Comparison of ENCODE assay signal across 8 cellular contexts in the genomic region with DNA sequence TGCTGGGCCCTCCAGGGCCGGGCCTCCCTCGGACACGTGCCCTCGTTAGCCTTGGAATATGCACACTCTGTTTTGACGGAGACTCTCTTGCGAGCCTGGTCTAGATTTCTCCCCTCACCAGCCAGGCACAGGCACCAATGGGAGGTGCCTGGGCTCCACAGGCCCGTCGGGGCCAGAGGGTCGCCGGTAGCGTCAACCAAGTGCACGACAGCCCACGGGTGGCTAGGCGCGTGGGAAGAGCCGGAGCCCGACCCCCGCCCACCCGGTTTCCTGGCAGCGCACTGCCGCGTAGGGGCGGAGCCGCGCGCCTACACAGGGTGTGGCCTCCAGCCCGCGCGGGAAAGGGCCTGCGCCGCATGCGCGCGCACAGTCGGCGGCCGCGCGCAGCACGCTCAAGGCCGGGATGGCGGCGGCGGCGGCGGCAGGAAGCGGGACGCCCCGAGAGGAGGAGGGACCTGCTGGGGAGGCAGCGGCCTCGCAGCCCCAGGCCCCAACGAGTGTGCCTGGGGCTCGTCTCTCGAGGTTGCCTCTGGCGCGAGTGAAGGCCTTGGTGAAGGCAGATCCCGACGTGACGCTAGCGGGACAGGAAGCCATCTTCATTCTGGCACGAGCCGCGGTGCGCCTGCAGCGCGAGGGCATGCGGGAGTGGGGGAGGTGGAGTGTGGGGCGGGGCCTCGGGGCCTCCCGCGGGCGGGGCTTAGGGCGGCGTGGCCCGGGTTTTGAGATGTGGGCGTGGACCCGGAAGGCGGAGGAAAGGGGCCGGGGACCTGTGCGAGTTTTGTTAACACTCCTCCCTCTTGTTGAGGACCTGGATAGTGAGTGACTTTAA. TPM values are rescaled to one million over a fixed set of nuclear protein-coding genes. Genes with fewer than 3 reads are reported as not detected.
DNase-seq lines count a peak whose midpoint lies in the region; ATAC-seq and TF ChIP-seq lines count a peak whose summit lies in the region.

Gene POLE4 (plus strand): TSS at position 367 of the 829 bp plus-strand sequence. CDS start 37 bp downstream, at position 404.

- no peaks in the 10 kb centered on the region for H3K36me3 ChIP-seq in hepatocyte (replicated peaks; ENCODE audit: insufficient read depth, low read depth)
- no peaks in the 10 kb centered on the region for H3K36me3 ChIP-seq in aorta (ENCODE audit: control insufficient read depth in 1 of 2, insufficient read depth in 2 of 2, low read length in 1 of 2)

- intact Hi-C loops in aorta (cut with DNase I) = no loop called here

- no peaks in the 10 kb centered on the region for H3K4me1 ChIP-seq in hepatocyte (ENCODE audit: insufficient read depth)
- H3K4me1 ChIP-seq in aorta (ENCODE audit: control insufficient read depth in 1 of 2, insufficient read depth in 2 of 2, low read length in 2 of 2) = no peaks in the 10 kb centered on the region

- ATAC-seq in GM18511 (IDR thresholded peaks at IDR 0.05; ENCODE audit: unreplicated experiment) (peak; percentile 92), HG02981 (IDR thresholded peaks at IDR 0.05; ENCODE audit: unreplicated experiment) (peak; percentile 90), aorta (ENCODE audit: low FRiP score) (peak; percentile 99)

- H2AFZ ChIP-seq in hepatocyte = peak within 1 kb of the TSS; percentile 85

- DNase-seq in NCI-H2029 (lab: John Stamatoyannopoulos, UW) (peak; percentile 78), T-helper 9 cell (peak; percentile 87), astrocyte of the cerebellum (ENCODE audit: low read depth) (peak; percentile 53), hepatocyte (ENCODE audit: low spot score) (peak; percentile 95), renal cortical epithelial cell (ENCODE audit: low read depth) (peak; percentile 53), aorta (peak; percentile 96 to 99)

- WGBS in hepatocyte (ENCODE audit: low lambda C conversion rate, missing lambda C conversion rate) = 3% methylated on average over 66 of the region's 80 CpGs
- WGBS in aorta, 2 donors = 0 to 1% methylated on average over 72 to 80 of the region's 80 CpGs

- H4K20me1 ChIP-seq in hepatocyte (ENCODE audit: insufficient read depth, poor library complexity, severe bottlenecking) = no peaks in the 10 kb centered on the region

- H3K4me3 ChIP-seq in astrocyte of the cerebellum (ENCODE audit: low read depth, low read length) (peak within 1 kb of the TSS; percentile 56), hepatocyte (peak within 1 kb of the TSS; percentile 87), aorta (ENCODE audit: low read length in 2 of 2) (peak within 1 kb of the TSS; percentile 38 to 64)

- H3K27me3 ChIP-seq in hepatocyte (no peaks in the 10 kb centered on the region), aorta (ENCODE audit: control insufficient read depth in 1 of 2, insufficient read depth in 2 of 2, low read length in 1 of 2) (no peaks in the 10 kb centered on the region)

- H3K27ac ChIP-seq in hepatocyte = peak within 1 kb of the TSS; percentile 95
- H3K27ac ChIP-seq in aorta (ENCODE audit: low read depth in 1 of 2, low read length in 2 of 2) = peak within 1 kb of the TSS in 1 of 2 donors; percentile 81

- no peaks in the 10 kb centered on the region for H3K9me2 ChIP-seq in hepatocyte (replicated peaks; ENCODE audit: insufficient read depth)

- peaks cover 2% of the 10 kb centered on the region for H3K79me2 ChIP-seq in hepatocyte

- no peaks in the 10 kb centered on the region for H3K9me3 ChIP-seq in hepatocyte (ENCODE audit: low read depth)
- no peaks in the 10 kb centered on the region for H3K9me3 ChIP-seq in aorta (ENCODE audit: control insufficient read depth, low read length)

- in situ Hi-C loops in astrocyte of the cerebellum (cut with HindIII; ENCODE audit: low sequenced_read_pairs) = no loop called here

- H3K4me2 ChIP-seq in hepatocyte = peak within 1 kb of the TSS; percentile 87

- no peak for TF ChIP-seq CTCF in astrocyte of the cerebellum (IDR thresholded peaks at IDR 0.05; ENCODE audit: low read depth, low read length, missing control alignments)
- TF ChIP-seq CTCF in hepatocyte (IDR thresholded peaks at IDR 0.05; ENCODE audit: poor library complexity) = no peak

RNA-seq across cellular contexts. Expression of gene POLE4, which starts in this region (rescaled TPM):
- 20.8 and 28.4 TPM in 2 replicates for total RNA-seq in hepatocyte
- 159 and 160 TPM in 2 replicates for polyA plus RNA-seq in hepatocyte
- total RNA-seq in renal cortical epithelial cell = 14.7 and 17.4 TPM in 2 replicates
- 10 to 100 TPM; 57.3 to 59.3 TPM for total RNA-seq in aorta
- polyA plus RNA-seq in aorta = 100 to 1,000 TPM in 1 of 2 donors, 10 to 100 TPM in 1; 55.9 to 146 TPM
